22 cellular contexts compared by ENCODE assay signal in genomic region chr2:133461484-133461883, GRCh38.
DNase-seq lines count a peak whose midpoint lies in the region; ATAC-seq and TF ChIP-seq lines count a peak whose summit lies in the region.
"Had no signal": no experiment of that assay in that cellular context is flagged by ENCODE, and none has a peak within 500 bp of the region (broad histone marks: within the 10 kb centered on the region; RNA-seq: fewer than 3 reads in every experiment).

No MANE protein-coding gene starts in this region.

- no peak overlapping the region for H3K4me3 ChIP-seq in OCI-LY3 (ENCODE audit: low read length)
- no peak overlapping the region for H3K4me3 ChIP-seq in hepatocyte
- H3K4me3 ChIP-seq: GM23338, Peyer's patch had no signal

- H3K9me3 Mint-ChIP-seq in activated naive CD8-positive, alpha-beta T cell treated with anti-CD3 and anti-CD28 coated beads for 36 hours = peaks cover 1% of the 10 kb centered on the region
- H3K9me3 Mint-ChIP-seq: H9, HFFc6, IgD-negative memory B cell had no signal

- no peaks in the 10 kb centered on the region for H3K79me2 ChIP-seq in OCI-LY3 (ENCODE audit: low read length)
- no peaks in the 10 kb centered on the region for H3K79me2 ChIP-seq in hepatocyte

- no peaks in the 10 kb centered on the region for H3K9me3 ChIP-seq in OCI-LY3 (ENCODE audit: insufficient read depth, low read length)
- H3K9me3 ChIP-seq in hepatocyte (ENCODE audit: low read depth) = no peaks in the 10 kb centered on the region
- H3K9me3 ChIP-seq: Peyer's patch had no signal

- no peaks in the 10 kb centered on the region for H3K36me3 Mint-ChIP-seq in activated naive CD8-positive, alpha-beta T cell treated with anti-CD3 and anti-CD28 coated beads for 36 hours
- H3K36me3 Mint-ChIP-seq: CD4-positive, alpha-beta memory T cell; IgD-negative memory B cell had no signal

- H3K36me3 ChIP-seq in OCI-LY3 (replicated peaks; ENCODE audit: low read depth, low read length) = no peaks in the 10 kb centered on the region
- H3K36me3 ChIP-seq in hepatocyte (replicated peaks; ENCODE audit: insufficient read depth, low read depth) = no peaks in the 10 kb centered on the region
- H3K36me3 ChIP-seq: Peyer's patch had no signal

- H3K27ac ChIP-seq in OCI-LY3 (ENCODE audit: low read length) (no peak overlapping the region), hepatocyte (no peak overlapping the region)
- H3K27ac ChIP-seq: KMS-11, Peyer's patch had no signal

- H3K4me1 Mint-ChIP-seq in activated naive CD8-positive, alpha-beta T cell treated with anti-CD3 and anti-CD28 coated beads for 36 hours = no peaks in the 10 kb centered on the region
- H3K4me1 Mint-ChIP-seq: CD4-positive, alpha-beta memory T cell; GM23338; H9; IgD-negative memory B cell had no signal

- no peaks in the 10 kb centered on the region for H3K27me3 ChIP-seq in OCI-LY3 (ENCODE audit: low read depth, low read length)
- H3K27me3 ChIP-seq in hepatocyte = no peaks in the 10 kb centered on the region
- H3K27me3 ChIP-seq: Peyer's patch had no signal

- no peak overlapping the region for H3K4me3 Mint-ChIP-seq in activated naive CD8-positive, alpha-beta T cell treated with anti-CD3 and anti-CD28 coated beads for 36 hours
- H3K4me3 Mint-ChIP-seq: CD4-positive, alpha-beta memory T cell; GM23338; H9; HFFc6; IgD-negative memory B cell had no signal

- DNase-seq in glomerular visceral epithelial cell (ENCODE audit: extremely low spot score) (peak; percentile 4), hepatocyte (ENCODE audit: low spot score) (no peak)
- no peak for DNase-seq in activated naive CD8-positive, alpha-beta T cell treated with anti-CD3 and anti-CD28 coated beads for 36 hours
- DNase-seq: C1 segment of cervical spinal cord; CD4-positive, alpha-beta memory T cell; COR-L47; DMS53; H9; HFFc6; MM.1S; NCI-H2029 treated with DMSO at 0.1 percent for 48 hours; NCI-H526 treated with DMSO at 0.1 percent for 48 hours; Peyer's patch; SHP77 treated with DMSO at 0.1 percent for 48 hours; T-helper 1 cell had no signal

- H3K27me3 Mint-ChIP-seq in activated naive CD8-positive, alpha-beta T cell treated with anti-CD3 and anti-CD28 coated beads for 36 hours = peaks cover 4% of the 10 kb centered on the region
- H3K27me3 Mint-ChIP-seq: CD4-positive, alpha-beta memory T cell; IgD-negative memory B cell had no signal

- 83% methylated on average over 4 of the region's 4 CpGs for WGBS in hepatocyte (ENCODE audit: low lambda C conversion rate, missing lambda C conversion rate)

- peaks cover 9% of the 10 kb centered on the region for H3K4me1 ChIP-seq in OCI-LY3 (ENCODE audit: low read length)
- H3K4me1 ChIP-seq in hepatocyte (ENCODE audit: insufficient read depth) = no peaks in the 10 kb centered on the region
- H3K4me1 ChIP-seq: Peyer's patch had no signal

- no peaks in the 10 kb centered on the region for H4K20me1 ChIP-seq in OCI-LY3 (ENCODE audit: insufficient read depth, low read length)
- no peaks in the 10 kb centered on the region for H4K20me1 ChIP-seq in hepatocyte (ENCODE audit: insufficient read depth, poor library complexity, severe bottlenecking)

- ATAC-seq in HG02798 (IDR thresholded peaks at IDR 0.05; ENCODE audit: poor library complexity, unreplicated experiment) (peak; percentile 45), GM19324 (IDR thresholded peaks at IDR 0.05; ENCODE audit: low FRiP score, unreplicated experiment) (no peak), HG02884 (IDR thresholded peaks at IDR 0.05; ENCODE audit: unreplicated experiment) (no peak)
- ATAC-seq: GM23338 had no signal

- no peaks in the 10 kb centered on the region for H3K9me2 ChIP-seq in hepatocyte (replicated peaks; ENCODE audit: insufficient read depth)

- H2AFZ ChIP-seq in OCI-LY3 (ENCODE audit: low read depth, low read length) = no peak overlapping the region
- H2AFZ ChIP-seq in hepatocyte = no peak overlapping the region
- H2AFZ ChIP-seq: GM23338 had no signal

- no peak overlapping the region for H3K9ac ChIP-seq in OCI-LY3 (ENCODE audit: low read length)
- H3K9ac ChIP-seq: KMS-11 had no signal

- 0 out of 2 replicates have a peak overlapping the region, but pooled peaks have one; percentile 12 for H3K4me2 ChIP-seq in OCI-LY3 (ENCODE audit: low read length)
- H3K4me2 ChIP-seq in hepatocyte = no peak overlapping the region
- H3K4me2 ChIP-seq: GM23338, KMS-11 had no signal

- TF ChIP-seq CTCF in OCI-LY3 (IDR thresholded peaks at IDR 0.05; ENCODE audit: low read depth, low read length) = no peak
- no peak for TF ChIP-seq CTCF in hepatocyte (IDR thresholded peaks at IDR 0.05; ENCODE audit: poor library complexity)

- no peak overlapping the region for H3K27ac Mint-ChIP-seq in activated naive CD8-positive, alpha-beta T cell treated with anti-CD3 and anti-CD28 coated beads for 36 hours
- H3K27ac Mint-ChIP-seq: CD4-positive, alpha-beta memory T cell; GM23338; H9; HFFc6; IgD-negative memory B cell had no signal
